Comparison of ENCODE assay signal across 1 cellular context in genomic region chr15:51938286-51938685, GRCh38.
TF ChIP-seq lines count a peak whose summit lies in the region.

No MANE protein-coding gene starts in this region.

TF ChIP-seq in endothelial cell of umbilical vein, 7 proteins besides CTCF, POLR2A, EP300 and RAD21 (continued from another document):
- TF ChIP-seq MYC (IDR thresholded peaks at IDR 0.05; ENCODE audit: low read depth, low read length) (no peak), GATA2 (IDR thresholded peaks at IDR 0.05; ENCODE audit: insufficient read depth, insufficient read length, low read depth, low read length) (no peak), FOS (IDR thresholded peaks at IDR 0.05; ENCODE audit: borderline replicate concordance, insufficient read depth, low read length) (no peak), EZH2 (IDR thresholded peaks at IDR 0.05; ENCODE audit: borderline replicate concordance, low read depth, low read length, severe bottlenecking) (no peak), JUN (IDR thresholded peaks at IDR 0.05; ENCODE audit: borderline replicate concordance, insufficient read depth, insufficient read length, low read depth) (no peak), POLR2AphosphoS5 (IDR thresholded peaks at IDR 0.05; ENCODE audit: insufficient read depth, low read depth, low read length) (no peak)
TF ChIP-seq in endothelial cell of umbilical vein: peak in this region for 0.
